ENCODE assay signal across 25 cellular contexts in genomic region chr14:33035795-33036194, GRCh38.
"Had no signal": no experiment of that assay in that cellular context is flagged by ENCODE, and none has a peak within 500 bp of the region (broad histone marks: within the 10 kb centered on the region; RNA-seq: fewer than 3 reads in every experiment).

No MANE protein-coding gene starts in this region.

- H3K9me3 ChIP-seq: ovary, psoas muscle, right lobe of liver, sigmoid colon, stomach, thoracic aorta, thyroid gland, tibial nerve, upper lobe of left lung, vagina had no signal

- H3K9ac ChIP-seq: neural progenitor cell, parathyroid adenoma had no signal

- H2AFZ ChIP-seq: neural progenitor cell, parathyroid adenoma had no signal

- DNase-seq: occipital lobe; ovary; posterior cingulate gyrus; psoas muscle; right cardiac atrium; right lobe of liver; sigmoid colon; small intestine; stimulated activated CD4-positive, alpha-beta T cell treated with anti-CD3 and anti-CD28 coated beads, Interleukin-15, amount 100 ng/mL, for 24 hours; stimulated activated CD4-positive, alpha-beta T cell treated with anti-CD3 and anti-CD28 coated beads, Interleukin-2, amount 100 ng/mL, for 24 hours; stimulated activated CD4-positive, alpha-beta T cell treated with anti-CD3 and anti-CD28 coated beads, Interleukin-2, amount 100 ng/mL, for 48 hours; stimulated activated CD4-positive, alpha-beta T cell treated with anti-CD3 and anti-CD28 coated beads, Interleukin-4, amount 100 ng/mL, for 24 hours; stimulated activated naive B cell treated with anti-CD40 and anti-IgM and Interleukin-4, amounts not matched to agents 10 μg/mL and 1 μg/mL and 100 μg/mL, for 72 hours; stimulated activated naive CD4-positive, alpha-beta T cell treated with Interleukin-2 at 50 U/mL for 16 hours; stomach; thyroid gland; trophoblast cell; upper lobe of left lung had no signal

- H3K4me2 ChIP-seq: neural progenitor cell had no signal

- H3K79me2 ChIP-seq: parathyroid adenoma had no signal

- H3K27me3 ChIP-seq: neural progenitor cell, ovary, right lobe of liver, sigmoid colon, stomach, thyroid gland, tibial nerve, upper lobe of left lung, vagina had no signal

- H3K4me1 ChIP-seq: neural progenitor cell, parathyroid adenoma, psoas muscle, right lobe of liver, sigmoid colon, stomach, tibial nerve, upper lobe of left lung, vagina had no signal

- H3K27ac ChIP-seq: neural progenitor cell, ovary, parathyroid adenoma, psoas muscle, right lobe of liver, sigmoid colon, stomach, thoracic aorta, thyroid gland, tibial nerve, upper lobe of left lung, vagina had no signal

- H3K4me3 ChIP-seq: neural progenitor cell, ovary, psoas muscle, right lobe of liver, sigmoid colon, stomach, thoracic aorta, thyroid gland, tibial nerve, upper lobe of left lung, vagina had no signal

- H3K36me3 ChIP-seq: neural progenitor cell, ovary, right lobe of liver, sigmoid colon, stomach, thoracic aorta, thyroid gland, tibial nerve, upper lobe of left lung, vagina had no signal

- ATAC-seq: psoas muscle; right cardiac atrium; right lobe of liver; stimulated activated effector memory CD8-positive, alpha-beta T cell treated with anti-CD3 and anti-CD28 coated beads, Interleukin-12 subunit alpha, Interleukin-12 subunit beta, amount 100 ng/mL, for 72 hours; stimulated activated naive B cell treated with anti-CD40 and anti-IgM and Interleukin-4, amounts not matched to agents 10 μg/mL and 1 μg/mL and 100 μg/mL, for 72 hours had no signal

- FAIRE-seq: small intestine, urothelium cell line had no signal
